Comparison of ENCODE assay signal across 1 cellular context in genomic region chr11:61413496-61413895, GRCh38.
TF ChIP-seq lines count a peak whose summit lies in the region.

No MANE protein-coding gene starts in this region.

TF ChIP-seq in WTC11, 78 proteins besides CTCF, POLR2A, EP300 and RAD21:
- no peak for TF ChIP-seq ZSCAN18 (CRISPR knock-in tag; IDR thresholded peaks at IDR 0.05)
- no peak for TF ChIP-seq GABPB1 (CRISPR knock-in tag; IDR thresholded peaks at IDR 0.05)
- TF ChIP-seq ATF1 (CRISPR knock-in tag; IDR thresholded peaks at IDR 0.05), result no peak
- TF ChIP-seq IRF1 (CRISPR knock-in tag; IDR thresholded peaks at IDR 0.05), result no peak
- no peak for TF ChIP-seq ZMAT4 (CRISPR knock-in tag; IDR thresholded peaks at IDR 0.05)
TF ChIP-seq in WTC11: peak in this region for 0.
